ENCODE assay signal across 27 cellular contexts in genomic region chr6:29232725-29233124, GRCh38.
"Had no signal": no experiment of that assay in that cellular context is flagged by ENCODE, and none has a peak within 500 bp of the region (broad histone marks: within the 10 kb centered on the region; RNA-seq: fewer than 3 reads in every experiment).

No MANE protein-coding gene starts in this region.

- H3K27ac Mint-ChIP-seq: naive thymus-derived CD4-positive, alpha-beta T cell; natural killer cell treated with Interleukin-12 subunit alpha and Interleukin-12 subunit beta and Interleukin-15 and Interleukin-18, amount 100 ng/mL, for 72 hours; progenitor cell of endocrine pancreas; stimulated activated naive B cell treated with anti-CD40 and anti-IgM and Interleukin-4, amounts not matched to agents 10 μg/mL and 1 μg/mL and 100 μg/mL, for 72 hours had no signal

- H3K4me1 Mint-ChIP-seq: naive thymus-derived CD4-positive, alpha-beta T cell; stimulated activated naive B cell treated with anti-CD40 and anti-IgM and Interleukin-4, amounts not matched to agents 10 μg/mL and 1 μg/mL and 100 μg/mL, for 72 hours had no signal

- DNase-seq: hippocampal formation; kidney glomerular epithelial cell; left cardiac atrium; left lung; midbrain; mucosa of descending colon; naive thymus-derived CD4-positive, alpha-beta T cell; ovary; stimulated activated CD4-positive, alpha-beta T cell treated with anti-CD3 and anti-CD28 coated beads, Interleukin-12 subunit alpha, Interleukin-12 subunit beta, amount 100 ng/mL, for 4 hours; stimulated activated CD4-positive, alpha-beta T cell treated with anti-CD3 and anti-CD28 coated beads, Interleukin-15, amount 100 ng/mL, for 24 hours; stimulated activated CD4-positive, alpha-beta T cell treated with anti-CD3 and anti-CD28 coated beads, Interleukin-2, amount 100 ng/mL, for 24 hours; stimulated activated CD4-positive, alpha-beta T cell treated with anti-CD3 and anti-CD28 coated beads, Interleukin-4, amount 100 ng/mL, for 1 hour; stimulated activated naive B cell treated with anti-CD40 and anti-IgM and Interleukin-4, amounts not matched to agents 10 μg/mL and 1 μg/mL and 100 μg/mL, for 72 hours; stimulated activated naive CD8-positive, alpha-beta T cell treated with anti-CD3 and anti-CD28 coated beads, Interleukin-15, Interleukin-2, amounts not matched to agents 100 U/mL and 50 U/mL, for 24 hours; stomach; testis; tibial artery; trophoblast cell; upper lobe of right lung had no signal

- ATAC-seq: left cardiac atrium; left lung; mucosa of descending colon; naive thymus-derived CD4-positive, alpha-beta T cell; natural killer cell treated with Interleukin-12 subunit alpha and Interleukin-12 subunit beta and Interleukin-15 and Interleukin-18, amount 100 ng/mL, for 72 hours; sciatic nerve; stimulated activated naive B cell treated with anti-CD40 and anti-IgM and Interleukin-4, amounts not matched to agents 10 μg/mL and 1 μg/mL and 100 μg/mL, for 72 hours; stimulated activated naive CD8-positive, alpha-beta T cell treated with anti-CD3 and anti-CD28 coated beads, Interleukin-15, Interleukin-2, amounts not matched to agents 100 U/mL and 50 U/mL, for 24 hours; upper lobe of right lung had no signal

- H3K36me3 Mint-ChIP-seq: naive thymus-derived CD4-positive, alpha-beta T cell; natural killer cell treated with Interleukin-12 subunit alpha and Interleukin-12 subunit beta and Interleukin-15 and Interleukin-18, amount 100 ng/mL, for 72 hours; stimulated activated naive B cell treated with anti-CD40 and anti-IgM and Interleukin-4, amounts not matched to agents 10 μg/mL and 1 μg/mL and 100 μg/mL, for 72 hours had no signal

- H3K27me3 ChIP-seq: left lung, ovary, right atrium auricular region, stomach, testis, tibial artery, upper lobe of right lung had no signal

- H3K4me1 ChIP-seq: left lung, right atrium auricular region, stomach, testis, tibial artery, upper lobe of right lung had no signal

- H3K9me3 ChIP-seq: left lung, mucosa of descending colon, ovary, right atrium auricular region, testis, tibial artery, upper lobe of right lung had no signal

- FAIRE-seq: keratinocyte, urothelium cell line had no signal

- H3K36me3 ChIP-seq: left lung, ovary, right atrium auricular region, stomach, tibial artery, upper lobe of right lung had no signal

- H3K9me3 Mint-ChIP-seq: natural killer cell treated with Interleukin-12 subunit alpha and Interleukin-12 subunit beta and Interleukin-15 and Interleukin-18, amount 100 ng/mL, for 72 hours; stimulated activated naive B cell treated with anti-CD40 and anti-IgM and Interleukin-4, amounts not matched to agents 10 μg/mL and 1 μg/mL and 100 μg/mL, for 72 hours had no signal

- H3K27ac ChIP-seq: left lung, ovary, right atrium auricular region, skin epidermis, stomach, testis, tibial artery, upper lobe of right lung had no signal

- H3K4me3 Mint-ChIP-seq: naive thymus-derived CD4-positive, alpha-beta T cell; natural killer cell treated with Interleukin-12 subunit alpha and Interleukin-12 subunit beta and Interleukin-15 and Interleukin-18, amount 100 ng/mL, for 72 hours; stimulated activated naive B cell treated with anti-CD40 and anti-IgM and Interleukin-4, amounts not matched to agents 10 μg/mL and 1 μg/mL and 100 μg/mL, for 72 hours had no signal

- H3K4me3 ChIP-seq: left lung, lung, mucosa of descending colon, ovary, right atrium auricular region, skin epidermis, stomach, testis, tibial artery, upper lobe of right lung had no signal
